ENCODE assay signal across 1 cellular context in the genomic region with DNA sequence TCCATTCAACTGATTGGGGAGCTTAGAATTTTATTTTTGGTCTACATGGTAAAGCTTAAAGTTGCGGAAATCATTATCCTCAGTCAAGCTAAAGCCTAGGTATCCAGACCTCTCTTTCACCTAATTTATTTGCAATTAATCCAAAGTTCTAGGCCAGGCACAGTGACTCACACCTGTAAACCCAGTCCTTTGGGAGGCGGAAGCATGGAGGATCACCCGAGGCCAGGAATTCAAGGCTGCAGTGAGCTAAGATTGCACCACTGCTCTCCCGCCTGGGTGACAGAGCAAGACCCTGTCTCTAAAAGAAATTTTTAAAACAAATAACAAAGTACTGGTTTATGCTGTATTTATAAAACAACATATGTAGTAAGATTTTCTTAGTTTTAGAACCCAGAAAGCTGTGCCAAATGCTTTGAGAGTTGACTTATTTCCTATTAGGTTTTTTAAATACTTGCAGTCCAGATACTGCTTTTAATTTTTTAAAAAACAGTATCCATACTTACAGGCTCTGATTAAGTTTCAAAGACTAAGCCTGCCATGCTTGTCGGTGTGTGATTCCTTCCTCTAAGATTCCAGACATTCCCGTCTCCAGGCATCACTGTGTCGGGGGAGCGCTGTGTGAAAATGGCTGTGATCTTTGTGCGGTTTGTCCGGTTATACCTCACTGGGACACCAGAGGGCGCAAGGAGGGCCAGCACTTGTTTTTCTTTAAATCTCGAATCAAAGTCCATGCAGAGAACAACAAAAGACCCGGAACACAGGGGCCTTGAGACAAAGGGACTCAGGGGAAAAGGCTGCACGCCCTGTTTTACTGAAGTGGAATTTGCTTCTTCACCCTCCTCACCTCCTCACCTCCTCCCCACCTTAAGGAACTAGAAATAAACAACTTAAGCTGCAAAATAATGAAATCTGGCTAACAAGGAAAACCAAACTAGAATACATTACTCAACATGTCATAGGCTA.
TF ChIP-seq lines count a peak whose summit lies in the region.

No MANE protein-coding gene starts in this region.

TF ChIP-seq in H1, 55 proteins besides CTCF, POLR2A, EP300 and RAD21 (continued from another document):
- TF ChIP-seq NANOG (IDR thresholded peaks at IDR 0.05; ENCODE audit: insufficient read depth, low read depth, low read length, poor library complexity, severe bottlenecking) = no peak
TF ChIP-seq in H1: peak in this region for 20.
